14 cellular contexts compared by ENCODE assay signal in the genomic region with DNA sequence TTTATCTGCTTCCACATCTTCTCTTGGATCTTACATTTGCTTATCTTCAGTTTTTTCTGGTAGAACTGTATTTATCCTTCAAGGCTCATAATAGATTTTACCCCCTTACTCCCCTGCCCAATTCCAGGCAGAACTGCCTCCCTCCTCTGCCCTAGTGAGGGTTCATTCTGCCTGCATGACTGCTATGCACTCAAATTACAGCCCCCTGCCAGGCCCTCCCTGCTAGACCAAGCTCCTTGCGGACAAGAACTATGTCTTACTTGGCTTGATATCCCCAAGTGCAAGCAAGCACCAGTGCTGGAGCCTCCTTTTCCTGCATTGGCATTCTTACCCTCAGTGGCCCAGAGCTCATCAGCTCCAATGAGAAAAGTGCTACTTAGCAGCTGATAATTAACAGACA. TPM values are rescaled to one million over a fixed set of nuclear protein-coding genes. Genes with fewer than 3 reads are reported as not detected.
DNase-seq lines count a peak whose midpoint lies in the region; ATAC-seq lines count a peak whose summit lies in the region.
"Had no signal": no experiment of that assay in that cellular context is flagged by ENCODE, and none has a peak within 500 bp of the region (broad histone marks: within the 10 kb centered on the region; RNA-seq: fewer than 3 reads in every experiment).

No MANE protein-coding gene starts in this region.

- H3K27me3 Mint-ChIP-seq in CD4-positive, alpha-beta memory T cell: no peaks in the 10 kb centered on the region
- H3K27me3 Mint-ChIP-seq in activated T-helper 17 cell treated with anti-CD3 and anti-CD28 coated beads, Interleukin-2, amount 50 U/mL, for 72 hours: no peaks in the 10 kb centered on the region
- H3K27me3 Mint-ChIP-seq: stimulated activated naive B cell treated with anti-CD40 and anti-IgM and Interleukin-4, amounts not matched to agents 10 μg/mL and 1 μg/mL and 100 μg/mL, for 72 hours had no signal

- H3K27me3 ChIP-seq in BLaER1: no peaks in the 10 kb centered on the region
- no peaks in the 10 kb centered on the region for H3K27me3 ChIP-seq in CD4-positive, alpha-beta memory T cell (ENCODE audit: insufficient read depth, low read length)
- H3K27me3 ChIP-seq: SJSA1 had no signal

- peak overlapping the region; percentile 15; the same call in 1 of the 2 replicates for H3K27ac ChIP-seq in BLaER1
- peak overlapping the region; percentile 57 for H3K27ac ChIP-seq in CD4-positive, alpha-beta memory T cell (ENCODE audit: low read depth, low read length)
- H3K27ac ChIP-seq: lower lobe of right lung, SJSA1 had no signal

- no peaks in the 10 kb centered on the region for H3K9me3 Mint-ChIP-seq in CD4-positive, alpha-beta memory T cell
- H3K9me3 Mint-ChIP-seq in activated T-helper 17 cell treated with anti-CD3 and anti-CD28 coated beads, Interleukin-2, amount 50 U/mL, for 72 hours: no peaks in the 10 kb centered on the region
- H3K9me3 Mint-ChIP-seq: stimulated activated naive B cell treated with anti-CD40 and anti-IgM and Interleukin-4, amounts not matched to agents 10 μg/mL and 1 μg/mL and 100 μg/mL, for 72 hours had no signal

- H3K36me3 ChIP-seq in BLaER1: peaks cover 55% of the 10 kb centered on the region
- peaks cover 6% of the 10 kb centered on the region for H3K36me3 ChIP-seq in CD4-positive, alpha-beta memory T cell (ENCODE audit: insufficient read depth, low read length)
- H3K36me3 ChIP-seq: lower lobe of right lung had no signal

- H4K20me1 ChIP-seq in BLaER1: peaks cover 100% of the 10 kb centered on the region

- H3K9ac ChIP-seq in BLaER1: peak overlapping the region; percentile 20; the same call in 1 of the 2 replicates

- H3K27ac Mint-ChIP-seq in CD4-positive, alpha-beta memory T cell: peak overlapping the region; percentile 90 to 97 (median 93)
- H3K27ac Mint-ChIP-seq in activated T-helper 17 cell treated with anti-CD3 and anti-CD28 coated beads, Interleukin-2, amount 50 U/mL, for 72 hours: peak overlapping the region; percentile 89

- H3K4me3 ChIP-seq in BLaER1: no peak overlapping the region
- H3K4me3 ChIP-seq in CD4-positive, alpha-beta memory T cell (ENCODE audit: low read length in 2 of 2): no peak overlapping the region
- H3K4me3 ChIP-seq: lower lobe of right lung, SJSA1 had no signal

- peak overlapping the region; percentile 90 for H3K4me2 ChIP-seq in BLaER1

- intact Hi-C loops in CD4-positive, alpha-beta memory T cell (cut with micrococcal nuclease): loop anchor here (1.0 kb wide), 1 partner anchor 17 kb away; no protein-coding TSS in a partner anchor

- H3K9me3 ChIP-seq in BLaER1: 0 out of 2 replicates have a peak, but pooled peaks cover under 1% of the 10 kb centered on the region
- no peaks in the 10 kb centered on the region for H3K9me3 ChIP-seq in CD4-positive, alpha-beta memory T cell (ENCODE audit: control insufficient read depth in 1 of 2, low read length in 2 of 2)
- H3K9me3 ChIP-seq: lower lobe of right lung, SJSA1 had no signal

- ATAC-seq in activated T-helper 17 cell treated with anti-CD3 and anti-CD28 coated beads, Interleukin-2, amount 50 U/mL, for 72 hours (replicated peaks): no peak
- ATAC-seq in GM21515 (IDR thresholded peaks at IDR 0.05; ENCODE audit: unreplicated experiment) (no peak), GM21717 (IDR thresholded peaks at IDR 0.05; ENCODE audit: unreplicated experiment) (no peak), GM21423 (IDR thresholded peaks at IDR 0.05; ENCODE audit: unreplicated experiment) (no peak)
- ATAC-seq: HCT116, lower lobe of right lung had no signal

- H3K4me3 Mint-ChIP-seq in CD4-positive, alpha-beta memory T cell: peak overlapping the region in 6 of 8 donors; percentile 9 to 82 (median 14)
- H3K4me3 Mint-ChIP-seq in activated T-helper 17 cell treated with anti-CD3 and anti-CD28 coated beads, Interleukin-2, amount 50 U/mL, for 72 hours: peak overlapping the region; percentile 81

- no peak for DNase-seq in CD4-positive, alpha-beta memory T cell
- DNase-seq in mesenteric fat pad (ENCODE audit: low spot score): peak; percentile 49
- DNase-seq: activated naive CD4-positive, alpha-beta T cell treated with anti-CD3 and anti-CD28 coated beads, Interleukin-2, amount 50 U/mL, for 16 hours; effector CD8-positive, alpha-beta T cell; lower lobe of right lung; NCI-H446 treated with DMSO at 0.1 percent for 48 hours; stimulated activated naive B cell treated with anti-CD40 and anti-IgM and Interleukin-4, amounts not matched to agents 10 μg/mL and 1 μg/mL and 100 μg/mL, for 72 hours had no signal

- peaks cover 67 to 94% (median 83%) of the 10 kb centered on the region in 4 donors for H3K4me1 Mint-ChIP-seq in CD4-positive, alpha-beta memory T cell
- peaks cover 60% of the 10 kb centered on the region for H3K4me1 Mint-ChIP-seq in activated T-helper 17 cell treated with anti-CD3 and anti-CD28 coated beads, Interleukin-2, amount 50 U/mL, for 72 hours

- peaks cover 0 to 12% of the 10 kb centered on the region in 2 donors for H3K36me3 Mint-ChIP-seq in CD4-positive, alpha-beta memory T cell
- peaks cover 22% of the 10 kb centered on the region for H3K36me3 Mint-ChIP-seq in activated T-helper 17 cell treated with anti-CD3 and anti-CD28 coated beads, Interleukin-2, amount 50 U/mL, for 72 hours (ENCODE audit: low read depth)

- peaks cover 100% of the 10 kb centered on the region for H3K4me1 ChIP-seq in BLaER1
- H3K4me1 ChIP-seq in CD4-positive, alpha-beta memory T cell (ENCODE audit: insufficient read depth, low read length): peaks cover 82% of the 10 kb centered on the region

- CTCF ChIA-PET in CD4-positive, alpha-beta memory T cell (lab: Charles Lee; ENCODE audit: partially characterized antibody): interaction anchor here (0.8 to 5.6 kb wide), 6 partner anchors 10 to 233 kb away, joined by 3 to 39 read pairs (median 6); no protein-coding TSS in a partner anchor

- POLR2A ChIA-PET in CD4-positive, alpha-beta memory T cell (lab: Charles Lee; ENCODE audit: partially characterized antibody): interaction anchor here (0.8 to 1.5 kb wide), 4 partner anchors 9 to 219 kb away, joined by 3 to 6 read pairs (median 4); partner anchors contain the start of genes FCMR and MAPKAPK2

RNA-seq across cellular contexts. Expression of gene MAPKAPK2, which starts 18.1 kb away (rescaled TPM):
- total RNA-seq in CD4-positive, alpha-beta memory T cell: 10 to 100 TPM; 71.7 to 72.8 TPM
- 1 to 10 TPM; 1.3 to 3.9 TPM for polyA plus RNA-seq in CD4-positive, alpha-beta memory T cell
- 10 to 100 TPM; 64.6 to 85.3 TPM for total RNA-seq in activated T-helper 17 cell treated with anti-CD3 and anti-CD28 coated beads, Interleukin-2, amount 50 U/mL, for 72 hours
- 103 TPM for total RNA-seq in mesenteric fat pad
